9 cellular contexts compared by ENCODE assay signal in genomic region chr12:6461401-6462233, GRCh38. TPM values are rescaled to one million over a fixed set of nuclear protein-coding genes. Genes with fewer than 3 reads are reported as not detected.
DNase-seq lines count a peak whose midpoint lies in the region; ATAC-seq and TF ChIP-seq lines count a peak whose summit lies in the region.
"Had no signal": no experiment of that assay in that cellular context is flagged by ENCODE, and none has a peak within 500 bp of the region (broad histone marks: within the 10 kb centered on the region; RNA-seq: fewer than 3 reads in every experiment).

No MANE protein-coding gene starts in this region.

- no peaks in the 10 kb centered on the region for H3K4me1 ChIP-seq in adrenal gland (replicated peaks in 1 of 2)
- H3K4me1 ChIP-seq in muscle layer of duodenum (ENCODE audit: control insufficient read depth in 1 of 2, insufficient read depth in 2 of 2, low read length in 2 of 2), result peaks cover 0 to 15% of the 10 kb centered on the region in 2 donors
- H3K4me1 ChIP-seq in tibial nerve, result peaks cover 0 to 31% (median 20%) of the 10 kb centered on the region in 4 donors

- ATAC-seq in GM18520 (IDR thresholded peaks at IDR 0.05; ENCODE audit: unreplicated experiment) (peak; percentile 63), HG03066 (IDR thresholded peaks at IDR 0.05; ENCODE audit: low read depth, unreplicated experiment) (peak; percentile 81), T-helper 17 cell (peak; percentile 87)

- H3K4me3 Mint-ChIP-seq in T-helper 17 cell, result peak overlapping the region; percentile 93

- H3K4me3 ChIP-seq in adrenal gland (no peak overlapping the region), muscle layer of duodenum (ENCODE audit: low read depth in 1 of 2, low read length in 2 of 2) (no peak overlapping the region), tibial nerve (no peak overlapping the region)

- H3K36me3 ChIP-seq in adrenal gland (replicated peaks in 1 of 2), result peaks cover 0 to 94% of the 10 kb centered on the region in 2 donors
- peaks cover 68 to 83% of the 10 kb centered on the region in 2 donors for H3K36me3 ChIP-seq in muscle layer of duodenum (ENCODE audit: control insufficient read depth in 1 of 2, insufficient read depth in 2 of 2, low read length in 2 of 2)
- peaks cover 0 to 95% (median 27%) of the 10 kb centered on the region in 3 donors for H3K36me3 ChIP-seq in tibial nerve

- H3K9me3 ChIP-seq in T-helper 17 cell (ENCODE audit: control insufficient read depth, low read length, poor library complexity, severe bottlenecking) (no peaks in the 10 kb centered on the region), adrenal gland (replicated peaks in 1 of 3) (no peaks in the 10 kb centered on the region), muscle layer of duodenum (ENCODE audit: control insufficient read depth in 1 of 2, low read length in 2 of 2) (no peaks in the 10 kb centered on the region), tibial nerve (no peaks in the 10 kb centered on the region)

- intact Hi-C loops in adrenal gland (cut with DNase I), result loop anchor here (5.0 to 10.0 kb wide), 3 partner anchors 34 to 137 kb away; no protein-coding TSS in a partner anchor

- H3K36me3 Mint-ChIP-seq in T-helper 17 cell (ENCODE audit: low read depth), result peaks cover 20% of the 10 kb centered on the region

- H3K27me3 ChIP-seq in adrenal gland (no peaks in the 10 kb centered on the region), muscle layer of duodenum (ENCODE audit: low read depth, low read length) (no peaks in the 10 kb centered on the region), tibial nerve (no peaks in the 10 kb centered on the region)

- peaks cover 73% of the 10 kb centered on the region for H3K4me1 Mint-ChIP-seq in T-helper 17 cell

- H3K27ac ChIP-seq in adrenal gland (peak overlapping the region in 2 of 5 donors; percentile 45 to 57), muscle layer of duodenum (ENCODE audit: low read length) (peak overlapping the region; percentile 50), tibial nerve (peak overlapping the region; percentile 18 to 70 (median 56))

- H3K27ac Mint-ChIP-seq in T-helper 17 cell, result peak overlapping the region; percentile 99

- TF ChIP-seq POLR2A in adrenal gland (IDR thresholded peaks at IDR 0.05) (no peak), tibial nerve (IDR thresholded peaks at IDR 0.05) (no peak)

- no peaks in the 10 kb centered on the region for H3K27me3 Mint-ChIP-seq in T-helper 17 cell

- DNase-seq in T-helper 17 cell (peak; percentile 52 to 72 (median 58)), adrenal gland (peak in 6 of 7 donors; percentile 40 to 79 (median 62)), tibial nerve (ENCODE audit: low spot score in 2 of 2) (peak in 1 of 2 donors; percentile 40), AG20443 (ENCODE audit: low spot score) (no peak), NCI-H187 treated with DMSO at 0.1 percent for 48 hours (lab: John Stamatoyannopoulos, UW) (no peak)

- TF ChIP-seq CTCF in adrenal gland (IDR thresholded peaks at IDR 0.05), result no peak
- TF ChIP-seq CTCF in tibial nerve (IDR thresholded peaks at IDR 0.05), result no peak

- WGBS in adrenal gland, 4 donors, result 71 to 82% (median 72%) methylated on average over 15 of the region's 15 CpGs
- WGBS in tibial nerve, 2 donors, result 58 to 59% methylated on average over 15 of the region's 15 CpGs

- TF ChIP-seq EP300 in tibial nerve (IDR thresholded peaks at IDR 0.05), result peak in 1 of 2 donors; percentile 23

RNA-seq across cellular contexts. Expression of gene VAMP1, which starts 8.9 kb away (rescaled TPM):
- total RNA-seq in T-helper 17 cell (10 to 100 TPM; 33.1 to 38.5 TPM), adrenal gland (10 to 100 TPM in 3 of 8 donors, 1 to 10 TPM in 5; 5.1 to 16.8 (median 9.1) TPM), tibial nerve (10 to 100 TPM; 12.0 to 31.0 (median 19.3) TPM)
- 10 to 100 TPM in 1 of 3 donors, 1 to 10 TPM in 2; 7.3 to 26.7 (median 9.6) TPM for polyA plus RNA-seq in adrenal gland

RNA-seq across cellular contexts. Expression of gene TAPBPL, which starts 9.8 kb away (rescaled TPM):
- total RNA-seq in T-helper 17 cell, result 10 to 100 TPM; 19.6 to 23.1 TPM
- 10 to 100 TPM; 19.4 to 42.4 (median 35.7) TPM for total RNA-seq in adrenal gland
- 10 to 100 TPM; 13.8 to 41.6 (median 26.5) TPM for polyA plus RNA-seq in adrenal gland
- 10 to 100 TPM; 13.9 to 31.9 (median 25.2) TPM for total RNA-seq in tibial nerve

RNA-seq across cellular contexts. Expression of gene CD27, which starts 16.9 kb away (rescaled TPM):
- 10 to 100 TPM; 66.7 to 76.1 TPM for total RNA-seq in T-helper 17 cell
- total RNA-seq in adrenal gland, result 1 to 10 TPM in 2 of 8 donors, under 1 TPM in 5, not detected in 1; 0.18 to 8.9 (median 0.55) TPM
- 1 to 10 TPM in 2 of 3 donors, under 1 TPM in 1; 0.77 to 2.1 (median 1.1) TPM for polyA plus RNA-seq in adrenal gland
- under 1 TPM in 2 of 4 donors, not detected in 2; 0.44 to 0.63 TPM for total RNA-seq in tibial nerve
- total RNA-seq: renal cortical epithelial cell had no signal

RNA-seq across cellular contexts. Expression of gene MRPL51, which starts 31.4 kb away (rescaled TPM):
- total RNA-seq in T-helper 17 cell, result 10 to 100 TPM; 36.6 to 42.2 TPM
- 100 to 1,000 TPM in 5 of 8 donors, 10 to 100 TPM in 3; 64.7 to 221 (median 145) TPM for total RNA-seq in adrenal gland
- 100 to 1,000 TPM in 1 of 3 donors, 10 to 100 TPM in 2; 67.2 to 161 (median 83.3) TPM for polyA plus RNA-seq in adrenal gland
- 100 to 1,000 TPM in 2 of 4 donors, 10 to 100 TPM in 2; 47.4 to 127 (median 89.0) TPM for total RNA-seq in tibial nerve

RNA-seq across cellular contexts. Expression of gene NCAPD2, which starts 32.3 kb away (rescaled TPM):
- total RNA-seq in T-helper 17 cell (10 to 100 TPM; 16.9 to 24.3 TPM), adrenal gland (10 to 100 TPM; 11.5 to 33.9 (median 23.7) TPM), tibial nerve (10 to 100 TPM; 17.0 to 29.3 (median 23.0) TPM)
- 10 to 100 TPM in 1 of 3 donors, 1 to 10 TPM in 2; 6.6 to 10.1 (median 10.0) TPM for polyA plus RNA-seq in adrenal gland

Comparison
In these comparisons a context has a peak if more than half of its experiments do, and no peak if none do; other contexts are left out.
1. DNase-seq: peak in T-helper 17 cell (3 of 3) and adrenal gland (6 of 7); none in AG20443 (single experiment) and NCI-H187 treated with DMSO at 0.1 percent for 48 hours (single experiment).
2. RNA of gene CD27, which starts 16.9 kb away (total RNA-seq): 66.7 to 76.1 TPM in T-helper 17 cell; 0.18 to 8.9 TPM in adrenal gland and 0.44 to 0.63 TPM in tibial nerve; every median in the first group is over 4 times any median in the second.
3. Peak in every context shown above with its lines, with median percentiles within 50 percentile points of each other: ATAC-seq.